ENCODE assay signal across 12 cellular contexts in genomic region chr2:85523906-85524566, GRCh38. TPM values are rescaled to one million over a fixed set of nuclear protein-coding genes. Genes with fewer than 3 reads are reported as not detected.
A peak's percentile ranks its signal among the peaks of the same experiment; 100 is the strongest.
DNase-seq lines count a peak whose midpoint lies in the region; ATAC-seq and TF ChIP-seq lines count a peak whose summit lies in the region.
"Had no signal": no experiment of that assay in that cellular context is flagged by ENCODE, and none has a peak within 500 bp of the region (broad histone marks: within the 10 kb centered on the region; RNA-seq: fewer than 3 reads in every experiment).

No MANE protein-coding gene starts in this region.

- no peaks in the 10 kb centered on the region for H3K9me3 ChIP-seq in GM23248 (ENCODE audit: low read depth)
- H3K9me3 ChIP-seq in WERI-Rb-1 (ENCODE audit: severe bottlenecking), result no peaks in the 10 kb centered on the region
- H3K9me3 ChIP-seq in right cardiac atrium (ENCODE audit: control insufficient read depth, low read length), result no peaks in the 10 kb centered on the region
- H3K9me3 ChIP-seq in sigmoid colon, result no peaks in the 10 kb centered on the region

- H3K27me3 ChIP-seq in GM23248 (replicated peaks; ENCODE audit: insufficient read depth) (no peaks in the 10 kb centered on the region), WERI-Rb-1 (ENCODE audit: insufficient read depth, low read depth, severe bottlenecking) (no peaks in the 10 kb centered on the region), right cardiac atrium (ENCODE audit: control insufficient read depth, insufficient read depth) (no peaks in the 10 kb centered on the region), sigmoid colon (no peaks in the 10 kb centered on the region)

- H3K4me3 Mint-ChIP-seq in activated T-cell treated with anti-CD3 and anti-CD28 coated beads, Interleukin-2, amount 50 U/mL, for 4 hours, result no peak overlapping the region
- H3K4me3 Mint-ChIP-seq: activated naive CD8-positive, alpha-beta T cell treated with anti-CD3 and anti-CD28 coated beads, Interleukin-2, amount 50 U/mL, for 24 hours had no signal

- H3K4me3 ChIP-seq in GM23248 (no peak overlapping the region), WERI-Rb-1 (ENCODE audit: low read depth, low read length) (peak overlapping the region; percentile 0; the same call in 1 of the 2 replicates), right cardiac atrium (ENCODE audit: low read length) (no peak overlapping the region), sigmoid colon (no peak overlapping the region)

- intact Hi-C loops in right cardiac atrium (cut with DNase I), result no loop called here
- intact Hi-C loops in sigmoid colon (cut with DNase I), result loop anchor here (5.0 kb wide), 1 partner anchor 52 kb away; no protein-coding TSS in a partner anchor

- H3F3A ChIP-seq in GM23248 (ENCODE audit: insufficient read depth), result no peaks in the 10 kb centered on the region

- peak in 1 of 2 donors; percentile 45 for ATAC-seq in right cardiac atrium
- no peak for ATAC-seq in activated T-cell treated with anti-CD3 and anti-CD28 coated beads, Interleukin-2, amount 50 U/mL, for 4 hours
- ATAC-seq in HG02610 (IDR thresholded peaks at IDR 0.05; ENCODE audit: unreplicated experiment), result no peak
- ATAC-seq: activated naive CD8-positive, alpha-beta T cell treated with anti-CD3 and anti-CD28 coated beads, Interleukin-2, amount 50 U/mL, for 24 hours had no signal

- H3K9me3 Mint-ChIP-seq in activated T-cell treated with anti-CD3 and anti-CD28 coated beads, Interleukin-2, amount 50 U/mL, for 4 hours, result no peaks in the 10 kb centered on the region
- H3K9me3 Mint-ChIP-seq: activated naive CD8-positive, alpha-beta T cell treated with anti-CD3 and anti-CD28 coated beads, Interleukin-2, amount 50 U/mL, for 24 hours had no signal

- H3K9ac ChIP-seq in GM23248, result no peak overlapping the region
- H3K9ac ChIP-seq: KMS-11 had no signal

- DNase-seq in GM23248 (peak; percentile 27), WERI-Rb-1 (peak; percentile 73), right cardiac atrium (peak in 1 of 3 donors; percentile 63), sigmoid colon (no peak), A172 (ENCODE audit: low spot score) (no peak)
- no peak for DNase-seq in activated T-cell treated with anti-CD3 and anti-CD28 coated beads, Interleukin-2, amount 50 U/mL, for 4 hours
- DNase-seq in activated CD4-positive, alpha-beta T cell treated with anti-CD3 and anti-CD28 coated beads for 1 hour, result no peak
- DNase-seq: activated CD4-positive, CD25-positive, alpha-beta regulatory T cell treated with anti-CD3 and anti-CD28 coated beads, Interleukin-2, amount 50 U/mL, for 72 hours; activated naive CD8-positive, alpha-beta T cell treated with anti-CD3 and anti-CD28 coated beads, Interleukin-2, amount 50 U/mL, for 24 hours; DMS53 had no signal

- H2AFZ ChIP-seq in GM23248, result no peak overlapping the region

- peaks cover 2% of the 10 kb centered on the region for H3K27me3 Mint-ChIP-seq in activated T-cell treated with anti-CD3 and anti-CD28 coated beads, Interleukin-2, amount 50 U/mL, for 4 hours (ENCODE audit: low read depth)

- no peaks in the 10 kb centered on the region for H3K4me1 ChIP-seq in GM23248 (ENCODE audit: insufficient read depth)
- H3K4me1 ChIP-seq in right cardiac atrium (ENCODE audit: control insufficient read depth, insufficient read depth, low read length), result peaks cover 6% of the 10 kb centered on the region
- peaks cover 0 to 22% (median 20%) of the 10 kb centered on the region in 4 donors for H3K4me1 ChIP-seq in sigmoid colon

- peaks cover 2% of the 10 kb centered on the region for H3K36me3 Mint-ChIP-seq in activated T-cell treated with anti-CD3 and anti-CD28 coated beads, Interleukin-2, amount 50 U/mL, for 4 hours (ENCODE audit: insufficient read depth)

- H3K27ac ChIP-seq in GM23248 (no peak overlapping the region), WERI-Rb-1 (peak overlapping the region; percentile 78), right cardiac atrium (ENCODE audit: low read length) (peak overlapping the region; percentile 70), sigmoid colon (peak overlapping the region; percentile 67 to 75 (median 72))
- H3K27ac ChIP-seq: KMS-11 had no signal

- no peaks in the 10 kb centered on the region for H3K9me2 ChIP-seq in GM23248 (ENCODE audit: insufficient read depth)

- no peaks in the 10 kb centered on the region for H3K36me3 ChIP-seq in GM23248 (ENCODE audit: low read depth)
- no peaks in the 10 kb centered on the region for H3K36me3 ChIP-seq in WERI-Rb-1
- no peaks in the 10 kb centered on the region for H3K36me3 ChIP-seq in sigmoid colon

- TF ChIP-seq CTCF in WERI-Rb-1 (IDR thresholded peaks at IDR 0.05; ENCODE audit: low read depth, low read length) (no peak), sigmoid colon (IDR thresholded peaks at IDR 0.05) (no peak)

- no peaks in the 10 kb centered on the region for H3K79me2 ChIP-seq in GM23248 (ENCODE audit: insufficient read depth)

- H3K4me2 ChIP-seq in GM23248 (ENCODE audit: unreplicated experiment), result no peak overlapping the region
- H3K4me2 ChIP-seq: KMS-11 had no signal

- 67 to 71% methylated on average over 9 of the region's 9 CpGs for WGBS in GM23248 (ENCODE audit: low coverage in 1 of 2, low lambda C conversion rate in 2 of 2, missing lambda C conversion rate in 2 of 2), 2 experiments
- WGBS in right cardiac atrium, result 32% methylated on average over 9 of the region's 9 CpGs
- 56 to 65% methylated on average over 9 of the region's 9 CpGs for whole genome bisulfite sequencing in sigmoid colon, 2 donors

- TF ChIP-seq EP300 in sigmoid colon (IDR thresholded peaks at IDR 0.05), result no peak

- no peaks in the 10 kb centered on the region for H4K20me1 ChIP-seq in GM23248 (ENCODE audit: insufficient read depth)

- in situ Hi-C loops in GM23248 (cut with MboI), result no loop called here

- no peaks in the 10 kb centered on the region for H3K4me1 Mint-ChIP-seq in activated T-cell treated with anti-CD3 and anti-CD28 coated beads, Interleukin-2, amount 50 U/mL, for 4 hours (ENCODE audit: low read depth)
- H3K4me1 Mint-ChIP-seq: activated naive CD8-positive, alpha-beta T cell treated with anti-CD3 and anti-CD28 coated beads, Interleukin-2, amount 50 U/mL, for 24 hours had no signal

- no peak for TF ChIP-seq POLR2A in sigmoid colon (IDR thresholded peaks at IDR 0.05)

RNA-seq across cellular contexts. Expression of gene MAT2A, which starts 14.9 kb away (rescaled TPM):
- total RNA-seq in GM23248 (2014; rRNA removed; shearing (Covaris generic)), result 104 and 125 TPM in 2 replicates
- polyA plus RNA-seq in GM23248 (2016; fragmentation: Nextera tagmentation; extraction: Ambion mirVana), result 193 and 217 TPM in 2 replicates
- total RNA-seq in right cardiac atrium, result 100 to 1,000 TPM; 123 to 227 (median 144) TPM
- 76.4 TPM for polyA plus RNA-seq in right cardiac atrium
- 100 to 1,000 TPM; 139 to 249 (median 151) TPM for total RNA-seq in sigmoid colon
- 10 to 100 TPM; 52.3 to 93.1 (median 61.0) TPM for polyA plus RNA-seq in sigmoid colon
- total RNA-seq in activated T-cell treated with anti-CD3 and anti-CD28 coated beads, Interleukin-2, amount 50 U/mL, for 4 hours, result 100 to 1,000 TPM; 399 to 423 (median 404) TPM
- 94.6 and 95.2 TPM in 2 replicates for total RNA-seq in A172 (2014; rRNA removed; shearing (Covaris generic))

RNA-seq across cellular contexts. Expression of gene GGCX, which starts 37.3 kb away (rescaled TPM):
- 74.7 and 81.3 TPM in 2 replicates for total RNA-seq in GM23248 (2014; rRNA removed; shearing (Covaris generic))
- 62.7 and 65.4 TPM in 2 replicates for polyA plus RNA-seq in GM23248 (2016; fragmentation: Nextera tagmentation; extraction: Ambion mirVana)
- 10 to 100 TPM; 27.7 to 35.8 (median 30.8) TPM for total RNA-seq in right cardiac atrium
- 17.9 TPM for polyA plus RNA-seq in right cardiac atrium
- total RNA-seq in sigmoid colon, result 10 to 100 TPM; 14.9 to 25.3 (median 24.7) TPM
- 10 to 100 TPM in 2 of 3 donors, 1 to 10 TPM in 1; 3.6 to 22.8 (median 11.1) TPM for polyA plus RNA-seq in sigmoid colon
- total RNA-seq in activated T-cell treated with anti-CD3 and anti-CD28 coated beads, Interleukin-2, amount 50 U/mL, for 4 hours, result 10 to 100 TPM; 20.8 to 24.0 (median 22.1) TPM
- total RNA-seq in A172 (2014; rRNA removed; shearing (Covaris generic)), result 28.1 and 31.5 TPM in 2 replicates

RNA-seq across cellular contexts. Expression of gene VAMP8, which starts 53.4 kb away (rescaled TPM):
- total RNA-seq in GM23248 (2014; rRNA removed; shearing (Covaris generic)), result 1.7 TPM in 1 of 2 replicates, not detected in the other
- 1.0 and 1.2 TPM in 2 replicates for polyA plus RNA-seq in GM23248 (2016; fragmentation: Nextera tagmentation; extraction: Ambion mirVana)
- 10 to 100 TPM; 30.3 to 38.3 (median 35.2) TPM for total RNA-seq in right cardiac atrium
- 24.9 TPM for polyA plus RNA-seq in right cardiac atrium
- 10 to 100 TPM in 2 of 4 donors, 1 to 10 TPM in 2; 1.9 to 33.3 (median 13.2) TPM for total RNA-seq in sigmoid colon
- polyA plus RNA-seq in sigmoid colon, result 100 to 1,000 TPM; 441 to 941 (median 696) TPM
- total RNA-seq in activated T-cell treated with anti-CD3 and anti-CD28 coated beads, Interleukin-2, amount 50 U/mL, for 4 hours, result 10 to 100 TPM; 64.6 to 75.9 (median 71.2) TPM
- 1.3 and 1.5 TPM in 2 replicates for total RNA-seq in A172 (2014; rRNA removed; shearing (Covaris generic))

Comparison
In these comparisons a context has a peak if more than half of its experiments do, and no peak if none do; other contexts are left out.
1. DNase-seq: peak in GM23248 (single experiment) and WERI-Rb-1 (single experiment); none in sigmoid colon (single experiment), activated T-cell treated with anti-CD3 and anti-CD28 coated beads, Interleukin-2, amount 50 U/mL, for 4 hours (single experiment), A172 (single experiment) and activated CD4-positive, alpha-beta T cell treated with anti-CD3 and anti-CD28 coated beads for 1 hour (single experiment).